ENCODE assay signal across 28 cellular contexts in genomic region chr7:112086496-112087254, GRCh38.
DNase-seq lines count a peak whose midpoint lies in the region; ATAC-seq and TF ChIP-seq lines count a peak whose summit lies in the region.
"Had no signal": no experiment of that assay in that cellular context is flagged by ENCODE, and none has a peak within 500 bp of the region (broad histone marks: within the 10 kb centered on the region; RNA-seq: fewer than 3 reads in every experiment).

No MANE protein-coding gene starts in this region.

- no peaks in the 10 kb centered on the region for H3K36me3 ChIP-seq in osteoblast (ENCODE audit: insufficient read depth, low read length)
- no peaks in the 10 kb centered on the region for H3K36me3 ChIP-seq in sigmoid colon
- no peaks in the 10 kb centered on the region for H3K36me3 ChIP-seq in tibial nerve
- H3K36me3 ChIP-seq: suprapubic skin, uterus had no signal

- no peaks in the 10 kb centered on the region for H3K9me3 ChIP-seq in osteoblast (ENCODE audit: low read depth, low read length)
- H3K9me3 ChIP-seq in sigmoid colon, result no peaks in the 10 kb centered on the region
- H3K9me3 ChIP-seq in tibial nerve, result no peaks in the 10 kb centered on the region
- H3K9me3 ChIP-seq: suprapubic skin, uterus had no signal

- H3K79me2 ChIP-seq in osteoblast (ENCODE audit: insufficient read depth, low read length), result peaks cover 35% of the 10 kb centered on the region
- H3K79me2 ChIP-seq: parathyroid adenoma had no signal

- peak overlapping the region; percentile 18 for H2AFZ ChIP-seq in osteoblast (ENCODE audit: low read length)
- H2AFZ ChIP-seq: parathyroid adenoma had no signal

- H3K4me3 ChIP-seq in osteoblast (ENCODE audit: insufficient read depth, low read length) (no peak overlapping the region), sigmoid colon (no peak overlapping the region), tibial nerve (no peak overlapping the region)
- H3K4me3 ChIP-seq: suprapubic skin, uterus had no signal

- TF ChIP-seq CTCF in VCaP (conservative IDR thresholded peaks at IDR 0.05), result no peak
- TF ChIP-seq CTCF in osteoblast (IDR thresholded peaks at IDR 0.05; ENCODE audit: extremely low read depth, low read depth, low read length), result no peak
- no peak for TF ChIP-seq CTCF in sigmoid colon (IDR thresholded peaks at IDR 0.05)
- TF ChIP-seq CTCF in tibial nerve (IDR thresholded peaks at IDR 0.05), result no peak

- peak overlapping the region; percentile 11 for H3K4me2 ChIP-seq in osteoblast (ENCODE audit: insufficient read depth, low read length)

- DNase-seq in DMS53 treated with DMSO at 0.1 percent for 48 hours (lab: John Stamatoyannopoulos, UW; ENCODE audit: unreplicated experiment) (peak; percentile 39), fibroblast of peridontal ligament (ENCODE audit: extremely low read depth) (peak; percentile 67), osteoblast (ENCODE audit: insufficient read length, low spot score, missing footprints) (no peak), NCI-H2227 (lab: John Stamatoyannopoulos, UW; ENCODE audit: unreplicated experiment) (no peak), sigmoid colon (no peak), tibial nerve (ENCODE audit: low spot score in 2 of 2) (no peak)
- DNase-seq: activated CD4-positive, alpha-beta T cell treated with anti-CD3 and anti-CD28 coated beads for 36 hours; activated naive CD4-positive, alpha-beta T cell treated with anti-CD3 and anti-CD28 coated beads, Interleukin-2, amount 50 U/mL, for 16 hours; activated T-cell treated with anti-CD3 and anti-CD28 coated beads, Interleukin-2, amount 50 U/mL, for 48 hours; aorta; CD4-positive, CD25-positive, alpha-beta regulatory T cell; cerebellar nuclear complex; effector CD8-positive, alpha-beta T cell; GF-D8; Kasumi-1; kidney glomerular epithelial cell; naive thymus-derived CD8-positive, alpha-beta T cell; NCI-H1048; NCI-H187 treated with DMSO at 0.1 percent for 48 hours; NCI-H345; NCI-H82; Right ventricle myocardium superior; uterus had no signal

- H3K4me1 ChIP-seq in osteoblast (ENCODE audit: insufficient read depth, low read length), result peaks cover 31% of the 10 kb centered on the region
- H3K4me1 ChIP-seq in sigmoid colon, result peaks cover 0 to 6% (median 2%) of the 10 kb centered on the region in 4 donors
- H3K4me1 ChIP-seq in tibial nerve, result peaks cover 0 to 33% (median 9%) of the 10 kb centered on the region in 4 donors
- H3K4me1 ChIP-seq: parathyroid adenoma, uterus had no signal

- H3K27me3 ChIP-seq in osteoblast (ENCODE audit: insufficient read depth, low read length), result no peaks in the 10 kb centered on the region
- H3K27me3 ChIP-seq in sigmoid colon, result no peaks in the 10 kb centered on the region
- no peaks in the 10 kb centered on the region for H3K27me3 ChIP-seq in tibial nerve
- H3K27me3 ChIP-seq: suprapubic skin, uterus had no signal

- TF ChIP-seq EP300 in sigmoid colon (IDR thresholded peaks at IDR 0.05) (no peak), tibial nerve (IDR thresholded peaks at IDR 0.05) (no peak)

- H3K27ac ChIP-seq in VCaP (peak overlapping the region; percentile 8; the same call in 1 of the 2 replicates), osteoblast (ENCODE audit: low read depth, low read length) (no peak overlapping the region), sigmoid colon (no peak overlapping the region), tibial nerve (no peak overlapping the region)
- H3K27ac ChIP-seq: parathyroid adenoma, suprapubic skin, uterus had no signal

- intact Hi-C loops in sigmoid colon (cut with DNase I), result no loop called here

- WGBS in sigmoid colon, 2 donors, result 26 to 83% methylated on average over 3 of the region's 3 CpGs
- WGBS in tibial nerve, 2 donors, result 68 to 81% methylated on average over 3 of the region's 3 CpGs

- no peaks in the 10 kb centered on the region for H4K20me1 ChIP-seq in osteoblast (ENCODE audit: insufficient read depth, low read length)

- TF ChIP-seq POLR2A in sigmoid colon (IDR thresholded peaks at IDR 0.05), result no peak
- TF ChIP-seq POLR2A in tibial nerve (IDR thresholded peaks at IDR 0.05), result no peak

- ATAC-seq in HG03354 (IDR thresholded peaks at IDR 0.05; ENCODE audit: poor library complexity, severe bottlenecking, unreplicated experiment), result no peak
- ATAC-seq: activated CD4-positive, alpha-beta T cell treated with anti-CD3 and anti-CD28 coated beads for 36 hours; naive thymus-derived CD8-positive, alpha-beta T cell; sciatic nerve had no signal

Comparison
In these comparisons a context has a peak if more than half of its experiments do, and no peak if none do; other contexts are left out.
1. DNase-seq: peak in DMS53 treated with DMSO at 0.1 percent for 48 hours (single experiment) and fibroblast of peridontal ligament (single experiment); none in osteoblast (single experiment), NCI-H2227 (single experiment), sigmoid colon (single experiment) and tibial nerve (0 of 2).